36 cellular contexts compared by ENCODE assay signal in the genomic region with DNA sequence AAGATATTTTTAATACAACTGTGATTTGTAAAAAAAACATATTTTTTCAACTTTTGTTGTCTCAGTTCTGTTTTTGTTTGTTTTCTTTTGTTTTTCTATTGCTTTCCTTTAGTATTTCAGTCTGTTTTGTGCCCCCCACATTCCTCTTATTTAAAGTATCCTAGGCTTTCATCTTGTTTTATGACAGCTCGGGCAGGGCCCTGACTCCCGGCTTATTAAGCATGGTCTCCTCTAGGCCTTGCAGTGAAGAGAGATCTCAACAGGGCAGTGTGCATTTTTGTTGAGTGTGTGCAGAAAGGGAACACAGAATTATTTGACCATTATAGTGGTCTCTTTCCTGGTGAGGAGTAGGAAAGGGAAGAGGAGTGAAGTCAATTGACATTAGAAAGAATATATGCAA.
"Had no signal": no experiment of that assay in that cellular context is flagged by ENCODE, and none has a peak within 500 bp of the region (broad histone marks: within the 10 kb centered on the region; RNA-seq: fewer than 3 reads in every experiment).

No MANE protein-coding gene starts in this region.

- H3K4me1 ChIP-seq: adrenal gland, body of pancreas, breast epithelium had no signal

- H3K9me3 Mint-ChIP-seq: activated CD4-positive, alpha-beta memory T cell treated with anti-CD3 and anti-CD28 coated beads, Interleukin-2, amount 10 ng/mL, durations not matched to agents 7 days and 5 days; activated CD4-positive, alpha-beta T cell treated with anti-CD3 and anti-CD28 coated beads, Interleukin-2, amount 10 ng/mL, durations not matched to agents 7 days and 5 days; activated naive CD4-positive, alpha-beta T cell treated with anti-CD3 and anti-CD28 coated beads, Interleukin-2, amount 10 ng/mL, durations not matched to agents 7 days and 5 days; activated naive CD4-positive, alpha-beta T cell treated with anti-CD3 and anti-CD28 coated beads, Interleukin-2, amount 50 U/mL, for 72 hours; activated naive CD8-positive, alpha-beta T cell treated with anti-CD3 and anti-CD28 coated beads for 36 hours; activated T-cell treated with anti-CD3 and anti-CD28 coated beads, Interleukin-2, amount 50 U/mL, for 24 hours; activated T-helper 2 cell treated with anti-CD3 and anti-CD28 coated beads, Interferon-gamma antibody, Interleukin-2, Interleukin-4, amounts not matched to agents 10 μg/mL and 5 μg/mL and 100 μg/mL, durations not matched to agents 14 hours and 24 hours and 36 hours; T-helper 1 cell treated with Interleukin-12 subunit alpha and Interleukin-12 subunit beta and Interleukin-4 antibody, amounts not matched to agents 30 μg/mL and 1 μg/mL, for 36 hours; T-helper 2 cell treated with Interferon-gamma antibody and Interleukin-4, amounts not matched to agents 5 μg/mL and 100 μg/mL, for 36 hours had no signal

- H3K9me3 ChIP-seq: adrenal gland, body of pancreas, breast epithelium had no signal

- H3K27ac Mint-ChIP-seq: activated CD4-positive, alpha-beta memory T cell treated with anti-CD3 and anti-CD28 coated beads, Interleukin-2, amount 10 ng/mL, durations not matched to agents 7 days and 5 days; activated CD4-positive, alpha-beta T cell treated with anti-CD3 and anti-CD28 coated beads for 36 hours; activated CD4-positive, alpha-beta T cell treated with anti-CD3 and anti-CD28 coated beads, Interleukin-2, amount 10 ng/mL, durations not matched to agents 7 days and 5 days; activated CD8-positive, alpha-beta memory T cell treated with anti-CD3 and anti-CD28 coated beads, Interleukin-2, amount 10 ng/mL, durations not matched to agents 7 days and 5 days; activated CD8-positive, alpha-beta T cell treated with anti-CD3 and anti-CD28 coated beads, Interleukin-2, amount 10 ng/mL, durations not matched to agents 7 days and 5 days; activated naive CD4-positive, alpha-beta T cell treated with anti-CD3 and anti-CD28 coated beads, Interleukin-2, amount 10 ng/mL, durations not matched to agents 7 days and 5 days; activated naive CD4-positive, alpha-beta T cell treated with anti-CD3 and anti-CD28 coated beads, Interleukin-2, amount 50 U/mL, for 72 hours; activated naive CD8-positive, alpha-beta T cell treated with anti-CD3 and anti-CD28 coated beads for 36 hours; activated T-cell treated with anti-CD3 and anti-CD28 coated beads, Interleukin-2, amount 50 U/mL, for 24 hours; activated T-helper 2 cell treated with anti-CD3 and anti-CD28 coated beads, Interferon-gamma antibody, Interleukin-2, Interleukin-4, amounts not matched to agents 10 μg/mL and 5 μg/mL and 100 μg/mL, durations not matched to agents 14 hours and 24 hours and 36 hours; T-helper 1 cell treated with Interleukin-12 subunit alpha and Interleukin-12 subunit beta and Interleukin-4 antibody, amounts not matched to agents 30 μg/mL and 1 μg/mL, for 36 hours; T-helper 2 cell treated with Interferon-gamma antibody and Interleukin-4, amounts not matched to agents 5 μg/mL and 100 μg/mL, for 36 hours; WTC11 had no signal

- FAIRE-seq: astrocyte, colon had no signal

- H3K36me3 Mint-ChIP-seq: activated CD8-positive, alpha-beta memory T cell treated with anti-CD3 and anti-CD28 coated beads, Interleukin-2, amount 10 ng/mL, durations not matched to agents 7 days and 5 days; activated naive CD4-positive, alpha-beta T cell treated with anti-CD3 and anti-CD28 coated beads, Interleukin-2, amount 10 ng/mL, durations not matched to agents 7 days and 5 days; activated naive CD4-positive, alpha-beta T cell treated with anti-CD3 and anti-CD28 coated beads, Interleukin-2, amount 50 U/mL, for 72 hours; activated naive CD8-positive, alpha-beta T cell treated with anti-CD3 and anti-CD28 coated beads for 36 hours had no signal

- H3K4me3 ChIP-seq: adrenal gland, body of pancreas, breast epithelium had no signal

- H3K4me3 Mint-ChIP-seq: activated CD4-positive, alpha-beta memory T cell treated with anti-CD3 and anti-CD28 coated beads, Interleukin-2, amount 10 ng/mL, durations not matched to agents 7 days and 5 days; activated CD4-positive, alpha-beta T cell treated with anti-CD3 and anti-CD28 coated beads for 36 hours; activated CD4-positive, alpha-beta T cell treated with anti-CD3 and anti-CD28 coated beads, Interleukin-2, amount 10 ng/mL, durations not matched to agents 7 days and 5 days; activated CD8-positive, alpha-beta memory T cell treated with anti-CD3 and anti-CD28 coated beads, Interleukin-2, amount 10 ng/mL, durations not matched to agents 7 days and 5 days; activated CD8-positive, alpha-beta T cell treated with anti-CD3 and anti-CD28 coated beads, Interleukin-2, amount 10 ng/mL, durations not matched to agents 7 days and 5 days; activated naive CD4-positive, alpha-beta T cell treated with anti-CD3 and anti-CD28 coated beads, Interleukin-2, amount 10 ng/mL, durations not matched to agents 7 days and 5 days; activated naive CD8-positive, alpha-beta T cell treated with anti-CD3 and anti-CD28 coated beads for 36 hours; activated T-cell treated with anti-CD3 and anti-CD28 coated beads, Interleukin-2, amount 50 U/mL, for 24 hours; T-helper 1 cell treated with Interleukin-12 subunit alpha and Interleukin-12 subunit beta and Interleukin-4 antibody, amounts not matched to agents 30 μg/mL and 1 μg/mL, for 36 hours; T-helper 2 cell treated with Interferon-gamma antibody and Interleukin-4, amounts not matched to agents 5 μg/mL and 100 μg/mL, for 36 hours; WTC11 had no signal

- H3K4me1 Mint-ChIP-seq: activated CD4-positive, alpha-beta memory T cell treated with anti-CD3 and anti-CD28 coated beads, Interleukin-2, amount 10 ng/mL, durations not matched to agents 7 days and 5 days; activated CD4-positive, alpha-beta T cell treated with anti-CD3 and anti-CD28 coated beads for 36 hours; activated CD4-positive, alpha-beta T cell treated with anti-CD3 and anti-CD28 coated beads, Interleukin-2, amount 10 ng/mL, durations not matched to agents 7 days and 5 days; activated CD8-positive, alpha-beta memory T cell treated with anti-CD3 and anti-CD28 coated beads, Interleukin-2, amount 10 ng/mL, durations not matched to agents 7 days and 5 days; activated naive CD4-positive, alpha-beta T cell treated with anti-CD3 and anti-CD28 coated beads, Interleukin-2, amount 10 ng/mL, durations not matched to agents 7 days and 5 days had no signal

- ATAC-seq: activated CD4-positive, alpha-beta T cell treated with anti-CD3 and anti-CD28 coated beads for 36 hours; activated CD8-positive, alpha-beta memory T cell treated with anti-CD3 and anti-CD28 coated beads, Interleukin-2, amount 10 ng/mL, durations not matched to agents 7 days and 5 days; activated CD8-positive, alpha-beta T cell treated with anti-CD3 and anti-CD28 coated beads, Interleukin-2, amount 10 ng/mL, durations not matched to agents 7 days and 5 days; activated naive CD4-positive, alpha-beta T cell treated with anti-CD3 and anti-CD28 coated beads, Interleukin-2, amount 50 U/mL, for 72 hours; body of pancreas; WTC11 had no signal

- H3K27me3 ChIP-seq: adrenal gland, body of pancreas, brain microvascular endothelial cell, breast epithelium had no signal

- H3K36me3 ChIP-seq: adrenal gland, brain microvascular endothelial cell, breast epithelium, WERI-Rb-1 had no signal

- DNase-seq: activated CD4-positive, alpha-beta memory T cell treated with anti-CD3 and anti-CD28 coated beads, Interleukin-2, amount 10 ng/mL, durations not matched to agents 7 days and 5 days; activated CD4-positive, alpha-beta T cell treated with anti-CD3 and anti-CD28 coated beads for 1 hour; activated CD4-positive, alpha-beta T cell treated with anti-CD3 and anti-CD28 coated beads for 36 hours; activated CD4-positive, alpha-beta T cell treated with anti-CD3 and anti-CD28 coated beads for 48 hours; activated CD4-positive, alpha-beta T cell treated with anti-CD3 and anti-CD28 coated beads, Interleukin-2, amount 10 ng/mL, durations not matched to agents 7 days and 5 days; activated CD4-positive, alpha-beta T cell treated with anti-CD3 and anti-CD28 coated beads, Interleukin-2, amount 50 U/mL, for 48 hours; activated CD4-positive, CD25-positive, alpha-beta regulatory T cell; activated CD8-positive, alpha-beta memory T cell treated with anti-CD3 and anti-CD28 coated beads for 24 hours; activated CD8-positive, alpha-beta memory T cell treated with anti-CD3 and anti-CD28 coated beads, Interleukin-2, amount 10 ng/mL, durations not matched to agents 7 days and 5 days; activated CD8-positive, alpha-beta memory T cell treated with anti-CD3 and anti-CD28 coated beads, Interleukin-2, amount 50 U/mL, for 48 hours; activated CD8-positive, alpha-beta T cell treated with anti-CD3 and anti-CD28 coated beads, Interleukin-2, amount 10 ng/mL, durations not matched to agents 7 days and 5 days; activated effector memory CD4-positive, alpha-beta T cell treated with Interleukin-2 at 50 U/mL for 16 hours; activated gamma-delta T cell; activated naive CD4-positive, alpha-beta T cell treated with anti-CD3 and anti-CD28 coated beads, Interleukin-2, amount 10 ng/mL, durations not matched to agents 7 days and 5 days; activated naive CD4-positive, alpha-beta T cell treated with Interleukin-2 at 50 U/mL for 16 hours; activated naive CD8-positive, alpha-beta T cell treated with anti-CD3 and anti-CD28 coated beads for 36 hours; activated T-cell treated with anti-CD3 and anti-CD28 coated beads, Interleukin-2, amount 50 U/mL, for 24 hours; activated T-cell treated with anti-CD3 and anti-CD28 coated beads, Interleukin-2, amount 50 U/mL, for 48 hours; adrenal gland; amniotic stem cell; aorta; body of pancreas; brain microvascular endothelial cell; central memory CD4-positive, alpha-beta T cell; T-helper 1 cell; T-helper 2 cell; T-helper 9 cell; WERI-Rb-1 had no signal

- H3K27ac ChIP-seq: adrenal gland, body of pancreas, brain microvascular endothelial cell, breast epithelium, WERI-Rb-1 had no signal
